ENCODE assay signal across 20 cellular contexts in the genomic region with DNA sequence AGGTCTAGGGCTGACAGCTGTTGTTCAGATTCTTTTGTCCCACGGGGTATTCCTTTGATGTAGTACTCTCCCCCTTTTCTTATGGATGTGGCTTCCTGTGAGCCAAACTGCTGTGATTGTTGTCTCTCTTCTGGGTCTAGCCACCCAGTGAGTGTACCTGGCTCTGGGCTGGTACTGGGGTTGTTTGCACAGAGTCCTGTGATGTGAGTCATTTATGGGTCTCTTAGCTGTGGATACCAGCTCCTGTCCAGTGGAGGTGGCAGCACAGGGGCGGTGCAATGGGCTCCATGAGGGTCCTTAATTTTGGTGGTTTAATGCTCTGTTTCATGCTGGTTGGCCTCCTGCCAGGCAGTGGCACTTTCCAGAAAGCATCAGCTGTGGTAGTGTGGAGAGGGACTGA.
"Had no signal": no experiment of that assay in that cellular context is flagged by ENCODE, and none has a peak within 500 bp of the region (broad histone marks: within the 10 kb centered on the region; RNA-seq: fewer than 3 reads in every experiment).

No MANE protein-coding gene starts in this region.

- H3K4me1 ChIP-seq: ascending aorta, left ventricle myocardium inferior, right lobe of liver, transverse colon, uterus had no signal

- H3K27ac ChIP-seq: ascending aorta, left ventricle myocardium inferior, neutrophil, right lobe of liver, transverse colon, uterus had no signal

- H3K36me3 Mint-ChIP-seq: activated naive CD4-positive, alpha-beta T cell treated with anti-CD3 and anti-CD28 coated beads, Interleukin-2, amount 10 ng/mL, durations not matched to agents 7 days and 5 days; activated naive CD8-positive, alpha-beta T cell treated with anti-CD3 and anti-CD28 coated beads, Interleukin-2, amount 10 ng/mL, durations not matched to agents 7 days and 5 days; brain had no signal

- H3K4me3 ChIP-seq: ascending aorta, left ventricle myocardium inferior, lung, right lobe of liver, transverse colon, uterus had no signal

- H3K27me3 ChIP-seq: ascending aorta, neutrophil, right lobe of liver, transverse colon, uterus had no signal

- H3K36me3 ChIP-seq: ascending aorta, left ventricle myocardium inferior, neutrophil, right lobe of liver, transverse colon, uterus had no signal

- ATAC-seq: right lobe of liver had no signal

- H3K27me3 Mint-ChIP-seq: activated naive CD4-positive, alpha-beta T cell treated with anti-CD3 and anti-CD28 coated beads, Interleukin-2, amount 10 ng/mL, durations not matched to agents 7 days and 5 days; activated naive CD8-positive, alpha-beta T cell treated with anti-CD3 and anti-CD28 coated beads, Interleukin-2, amount 10 ng/mL, durations not matched to agents 7 days and 5 days had no signal

- DNase-seq: activated CD4-positive, alpha-beta T cell treated with anti-CD3 and anti-CD28 coated beads for 4 hours; activated CD4-positive, alpha-beta T cell treated with anti-CD3 and anti-CD28 coated beads, Interleukin-2, amount 50 U/mL, for 48 hours; activated CD8-positive, alpha-beta memory T cell treated with anti-CD3 and anti-CD28 coated beads, Interleukin-2, amount 50 U/mL, for 4 hours; activated effector memory CD4-positive, alpha-beta T cell treated with anti-CD3 and anti-CD28 coated beads, Interleukin-2, amount 50 U/mL, for 16 hours; activated naive CD4-positive, alpha-beta T cell treated with anti-CD3 and anti-CD28 coated beads, Interleukin-2, amount 10 ng/mL, durations not matched to agents 7 days and 5 days; activated naive CD8-positive, alpha-beta T cell treated with anti-CD3 and anti-CD28 coated beads, Interleukin-2, amount 10 ng/mL, durations not matched to agents 7 days and 5 days; activated T-cell treated with anti-CD3 and anti-CD28 coated beads, Interleukin-2, amount 50 U/mL, for 1 hour; left ventricle myocardium inferior; nephron progenitor cell; right lobe of liver; stimulated activated CD4-positive, alpha-beta T cell treated with anti-CD3 and anti-CD28 coated beads, Interleukin-2, amount 100 ng/mL, for 48 hours; stimulated activated naive CD4-positive, alpha-beta T cell treated with Interleukin-2 at 50 U/mL for 16 hours; T-helper 1 cell; transverse colon; uterus had no signal

- H3K4me3 Mint-ChIP-seq: activated naive CD4-positive, alpha-beta T cell treated with anti-CD3 and anti-CD28 coated beads, Interleukin-2, amount 10 ng/mL, durations not matched to agents 7 days and 5 days; activated naive CD8-positive, alpha-beta T cell treated with anti-CD3 and anti-CD28 coated beads, Interleukin-2, amount 10 ng/mL, durations not matched to agents 7 days and 5 days; activated T-helper 1 cell treated with anti-CD3 and anti-CD28 coated beads, Interleukin-12 subunit alpha, Interleukin-12 subunit beta, Interleukin-2, Interleukin-4 antibody, amounts not matched to agents 30 ng/mL and 10 ng/mL and 1 ng/mL, durations not matched to agents 14 hours and 24 hours and 36 hours; brain; nephron progenitor cell had no signal

- H3K27ac Mint-ChIP-seq: activated naive CD4-positive, alpha-beta T cell treated with anti-CD3 and anti-CD28 coated beads, Interleukin-2, amount 10 ng/mL, durations not matched to agents 7 days and 5 days; activated naive CD8-positive, alpha-beta T cell treated with anti-CD3 and anti-CD28 coated beads, Interleukin-2, amount 10 ng/mL, durations not matched to agents 7 days and 5 days; activated T-helper 1 cell treated with anti-CD3 and anti-CD28 coated beads, Interleukin-12 subunit alpha, Interleukin-12 subunit beta, Interleukin-2, Interleukin-4 antibody, amounts not matched to agents 30 ng/mL and 10 ng/mL and 1 ng/mL, durations not matched to agents 14 hours and 24 hours and 36 hours; brain; nephron progenitor cell had no signal

- H3K9me3 ChIP-seq: ascending aorta, neutrophil, right lobe of liver, transverse colon, uterus had no signal

- H3K4me1 Mint-ChIP-seq: activated naive CD4-positive, alpha-beta T cell treated with anti-CD3 and anti-CD28 coated beads, Interleukin-2, amount 10 ng/mL, durations not matched to agents 7 days and 5 days; activated naive CD8-positive, alpha-beta T cell treated with anti-CD3 and anti-CD28 coated beads, Interleukin-2, amount 10 ng/mL, durations not matched to agents 7 days and 5 days; brain; nephron progenitor cell had no signal

- H3K9me3 Mint-ChIP-seq: activated T-helper 1 cell treated with anti-CD3 and anti-CD28 coated beads, Interleukin-12 subunit alpha, Interleukin-12 subunit beta, Interleukin-2, Interleukin-4 antibody, amounts not matched to agents 30 ng/mL and 10 ng/mL and 1 ng/mL, durations not matched to agents 14 hours and 24 hours and 36 hours had no signal
